Comparison of ENCODE assay signal across 8 cellular contexts in genomic region chr16:11297492-11298142, GRCh38. TPM values are rescaled to one million over a fixed set of nuclear protein-coding genes. Genes with fewer than 3 reads are reported as not detected.
A peak's percentile ranks its signal among the peaks of the same experiment; 100 is the strongest.
DNase-seq lines count a peak whose midpoint lies in the region; ATAC-seq and TF ChIP-seq lines count a peak whose summit lies in the region.

No MANE protein-coding gene starts in this region.

- ATAC-seq in GM19452 (IDR thresholded peaks at IDR 0.05; ENCODE audit: unreplicated experiment) (peak; percentile 83), HG03558 (IDR thresholded peaks at IDR 0.05; ENCODE audit: extremely low read depth, unreplicated experiment) (peak; percentile 48), RWPE2 (ENCODE audit: low read depth) (peak; percentile 57)

- no peaks in the 10 kb centered on the region for H3K36me3 ChIP-seq in RWPE2 (ENCODE audit: low read depth)

- H3K9me3 ChIP-seq in RWPE2 (ENCODE audit: severe bottlenecking), result no peaks in the 10 kb centered on the region

- DNase-seq in COLO668 (lab: John Stamatoyannopoulos, UW; ENCODE audit: unreplicated experiment) (peak; percentile 67), RWPE2 (ENCODE audit: low spot score) (no peak), glomerular visceral epithelial cell (ENCODE audit: extremely low spot score) (peak; percentile 87), putamen (ENCODE audit: low spot score) (peak; percentile 50), ureter (ENCODE audit: low spot score) (peak; percentile 84)
- peak; percentile 85 for DNase-seq in activated effector memory CD4-positive, alpha-beta T cell treated with anti-CD3 and anti-CD28 coated beads, Interleukin-2, amount 50 U/mL, for 16 hours

- TF ChIP-seq CTCF in RWPE2 (IDR thresholded peaks at IDR 0.05; ENCODE audit: poor library complexity, severe bottlenecking), result no peak

- no peak overlapping the region for H3K27ac ChIP-seq in RWPE2 (ENCODE audit: poor library complexity, severe bottlenecking)

- no peaks in the 10 kb centered on the region for H3K27me3 ChIP-seq in RWPE2 (ENCODE audit: insufficient read depth, poor library complexity, severe bottlenecking)

- no peaks in the 10 kb centered on the region for H3K4me1 ChIP-seq in RWPE2 (ENCODE audit: insufficient read depth, poor library complexity, severe bottlenecking)

- no peak overlapping the region for H3K4me3 ChIP-seq in RWPE2 (ENCODE audit: severe bottlenecking)

RNA-seq across cellular contexts. Expression of gene PRM1, which starts 16.5 kb away (rescaled TPM):
- not detected for total RNA-seq in ureter

RNA-seq across cellular contexts. Expression of gene PRM2, which starts 21.3 kb away (rescaled TPM):
- not detected for total RNA-seq in ureter

RNA-seq across cellular contexts. Expression of gene PRM3, which starts 24.2 kb away (rescaled TPM):
- total RNA-seq in ureter, result not detected

RNA-seq across cellular contexts. Expression of gene TNP2, which starts 28.5 kb away (rescaled TPM):
- not detected for total RNA-seq in ureter

RNA-seq across cellular contexts. Expression of gene SOCS1, which starts 41.6 kb away (rescaled TPM):
- 6.9 TPM for total RNA-seq in ureter
